ENCODE assay signal across 29 cellular contexts in genomic region chr18:57831597-57832377, GRCh38. TPM values are rescaled to one million over a fixed set of nuclear protein-coding genes. Genes with fewer than 3 reads are reported as not detected.
DNase-seq lines count a peak whose midpoint lies in the region; ATAC-seq and TF ChIP-seq lines count a peak whose summit lies in the region.
"Had no signal": no experiment of that assay in that cellular context is flagged by ENCODE, and none has a peak within 500 bp of the region (broad histone marks: within the 10 kb centered on the region; RNA-seq: fewer than 3 reads in every experiment).

No MANE protein-coding gene starts in this region.

- H3K9me3 ChIP-seq in thymus (ENCODE audit: control insufficient read depth), result no peaks in the 10 kb centered on the region
- H3K9me3 ChIP-seq: colonic mucosa, lower lobe of right lung, right lobe of liver, upper lobe of right lung had no signal

- H3K4me1 ChIP-seq in thymus (ENCODE audit: control insufficient read depth, insufficient read depth, low read length), result no peaks in the 10 kb centered on the region
- H3K4me1 ChIP-seq: colonic mucosa, lower lobe of right lung, upper lobe of right lung had no signal

- H3K27ac ChIP-seq in thymus (ENCODE audit: low read depth), result peak overlapping the region; percentile 18
- H3K27ac ChIP-seq: C4-2B, cardiac muscle cell, colonic mucosa, heart left ventricle, lower lobe of right lung, right lobe of liver, RWPE1, upper lobe of right lung had no signal

- no peak for ATAC-seq in activated naive CD8-positive, alpha-beta T cell treated with anti-CD3 and anti-CD28 coated beads, Interleukin-2, amount 10 ng/mL, durations not matched to agents 7 days and 5 days (ENCODE audit: low read depth)
- ATAC-seq in activated B cell treated with CpG ODN at 0.5 μM for 24 hours (ENCODE audit: low read depth) (no peak), HG02623 (IDR thresholded peaks at IDR 0.05; ENCODE audit: unreplicated experiment) (no peak)
- ATAC-seq in activated T-cell treated with anti-CD3 and anti-CD28 coated beads, Interleukin-2, amount 50 U/mL, for 4 hours, result no peak
- ATAC-seq: activated naive CD4-positive, alpha-beta T cell treated with anti-CD3 and anti-CD28 coated beads, Interleukin-2, amount 50 U/mL, for 72 hours; effector memory CD8-positive, alpha-beta T cell; heart left ventricle; lower lobe of right lung; right lobe of liver; stimulated activated effector memory CD8-positive, alpha-beta T cell treated with anti-CD3 and anti-CD28 coated beads, Interleukin-12 subunit alpha, Interleukin-12 subunit beta, amount 100 ng/mL, for 72 hours; T-helper 17 cell; upper lobe of right lung had no signal

- TF ChIP-seq CTCF in activated B cell treated with CpG ODN at 0.5 μM for 24 hours (IDR thresholded peaks at IDR 0.05), result no peak

- POLR2A ChIA-PET in activated naive CD8-positive, alpha-beta T cell treated with anti-CD3 and anti-CD28 coated beads, Interleukin-2, amount 10 ng/mL, durations not matched to agents 7 days and 5 days (lab: Charles Lee), result interaction anchor here (0.6 to 1.0 kb wide), 3 partner anchors 44 to 210 kb away, joined by 3 to 8 read pairs (median 3); partner anchors contain the start of gene NARS1
- POLR2A ChIA-PET in activated B cell treated with CpG ODN at 0.5 μM for 24 hours (lab: Charles Lee), result interaction anchor here (1.2 kb wide), 1 partner anchor 50 kb away, joined by 3 read pairs; no protein-coding TSS in a partner anchor

- WGBS in thymus, result 33% methylated on average over 14 of the region's 14 CpGs

- no peaks in the 10 kb centered on the region for H3K36me3 ChIP-seq in thymus (ENCODE audit: control insufficient read depth, insufficient read depth)
- H3K36me3 ChIP-seq: cardiac muscle cell, colonic mucosa, heart left ventricle, lower lobe of right lung, right lobe of liver, upper lobe of right lung had no signal

- CTCF ChIA-PET in activated B cell treated with CpG ODN at 0.5 μM for 24 hours (lab: Charles Lee), result no interaction called here

- DNase-seq in activated naive CD8-positive, alpha-beta T cell treated with anti-CD3 and anti-CD28 coated beads, Interleukin-2, amount 10 ng/mL, durations not matched to agents 7 days and 5 days, result no peak
- no peak for DNase-seq in activated naive CD8-positive, alpha-beta T cell treated with anti-CD3 and anti-CD28 coated beads for 36 hours
- peak; percentile 14 for DNase-seq in Jurkat, Clone E6-1 (ENCODE audit: low read depth, low spot score)
- no peak for DNase-seq in activated B cell treated with CpG ODN at 0.5 μM for 24 hours
- no peak for DNase-seq in activated T-cell treated with anti-CD3 and anti-CD28 coated beads, Interleukin-2, amount 50 U/mL, for 4 hours
- DNase-seq in NCI-H526 treated with DMSO at 0.1 percent for 48 hours (lab: John Stamatoyannopoulos, UW), result no peak
- DNase-seq: activated CD4-positive, alpha-beta T cell treated with anti-CD3 and anti-CD28 coated beads for 48 hours; aorta; colonic mucosa; effector memory CD8-positive, alpha-beta T cell; foreskin fibroblast; heart left ventricle; lower lobe of right lung; NCI-H1417 treated with DMSO at 0.1 percent for 48 hours; NCI-H2081 treated with DMSO at 0.1 percent for 48 hours; NCI-H226; NCI-H748 treated with DMSO at 0.1 percent for 48 hours; right lobe of liver; stimulated activated CD4-positive, alpha-beta T cell treated with anti-CD3 and anti-CD28 coated beads, Interleukin-4, amount 100 ng/mL, for 1 hour; T-helper 17 cell; upper lobe of right lung had no signal

- no peaks in the 10 kb centered on the region for H3K27me3 ChIP-seq in thymus (ENCODE audit: control insufficient read depth, insufficient read depth)
- H3K27me3 ChIP-seq: cardiac muscle cell, colonic mucosa, heart left ventricle, right lobe of liver, upper lobe of right lung had no signal

- peak overlapping the region; percentile 74 for H3K27ac Mint-ChIP-seq in activated naive CD8-positive, alpha-beta T cell treated with anti-CD3 and anti-CD28 coated beads, Interleukin-2, amount 10 ng/mL, durations not matched to agents 7 days and 5 days
- no peak overlapping the region for H3K27ac Mint-ChIP-seq in activated naive CD8-positive, alpha-beta T cell treated with anti-CD3 and anti-CD28 coated beads for 36 hours
- no peak overlapping the region for H3K27ac Mint-ChIP-seq in activated B cell treated with CpG ODN at 0.5 μM for 24 hours
- H3K27ac Mint-ChIP-seq: activated naive CD4-positive, alpha-beta T cell treated with anti-CD3 and anti-CD28 coated beads, Interleukin-2, amount 50 U/mL, for 72 hours; effector memory CD8-positive, alpha-beta T cell; stimulated activated effector memory CD8-positive, alpha-beta T cell treated with anti-CD3 and anti-CD28 coated beads, Interleukin-12 subunit alpha, Interleukin-12 subunit beta, amount 100 ng/mL, for 72 hours; T-helper 17 cell had no signal

- peaks cover 33% of the 10 kb centered on the region for H3K4me1 Mint-ChIP-seq in activated naive CD8-positive, alpha-beta T cell treated with anti-CD3 and anti-CD28 coated beads, Interleukin-2, amount 10 ng/mL, durations not matched to agents 7 days and 5 days
- peaks cover 31% of the 10 kb centered on the region for H3K4me1 Mint-ChIP-seq in activated naive CD8-positive, alpha-beta T cell treated with anti-CD3 and anti-CD28 coated beads for 36 hours
- H3K4me1 Mint-ChIP-seq in activated B cell treated with CpG ODN at 0.5 μM for 24 hours, result peaks cover 47% of the 10 kb centered on the region
- H3K4me1 Mint-ChIP-seq in activated T-cell treated with anti-CD3 and anti-CD28 coated beads, Interleukin-2, amount 50 U/mL, for 4 hours (ENCODE audit: low read depth), result peaks cover 22% of the 10 kb centered on the region

- peaks cover 9% of the 10 kb centered on the region for H3K36me3 Mint-ChIP-seq in activated naive CD8-positive, alpha-beta T cell treated with anti-CD3 and anti-CD28 coated beads, Interleukin-2, amount 10 ng/mL, durations not matched to agents 7 days and 5 days
- peaks cover 11% of the 10 kb centered on the region for H3K36me3 Mint-ChIP-seq in activated naive CD8-positive, alpha-beta T cell treated with anti-CD3 and anti-CD28 coated beads for 36 hours
- no peaks in the 10 kb centered on the region for H3K36me3 Mint-ChIP-seq in activated B cell treated with CpG ODN at 0.5 μM for 24 hours (ENCODE audit: low read depth)
- peaks cover 4% of the 10 kb centered on the region for H3K36me3 Mint-ChIP-seq in activated T-cell treated with anti-CD3 and anti-CD28 coated beads, Interleukin-2, amount 50 U/mL, for 4 hours (ENCODE audit: insufficient read depth)
- H3K36me3 Mint-ChIP-seq: stimulated activated effector memory CD8-positive, alpha-beta T cell treated with anti-CD3 and anti-CD28 coated beads, Interleukin-12 subunit alpha, Interleukin-12 subunit beta, amount 100 ng/mL, for 72 hours had no signal

- H3K27me3 Mint-ChIP-seq in activated naive CD8-positive, alpha-beta T cell treated with anti-CD3 and anti-CD28 coated beads, Interleukin-2, amount 10 ng/mL, durations not matched to agents 7 days and 5 days, result peaks cover 8% of the 10 kb centered on the region
- H3K27me3 Mint-ChIP-seq in activated naive CD8-positive, alpha-beta T cell treated with anti-CD3 and anti-CD28 coated beads for 36 hours, result peaks cover 9% of the 10 kb centered on the region
- H3K27me3 Mint-ChIP-seq in activated B cell treated with CpG ODN at 0.5 μM for 24 hours, result no peaks in the 10 kb centered on the region
- peaks cover 8% of the 10 kb centered on the region for H3K27me3 Mint-ChIP-seq in activated T-cell treated with anti-CD3 and anti-CD28 coated beads, Interleukin-2, amount 50 U/mL, for 4 hours (ENCODE audit: low read depth)

- peak overlapping the region; percentile 39 for H3K4me3 Mint-ChIP-seq in activated naive CD8-positive, alpha-beta T cell treated with anti-CD3 and anti-CD28 coated beads, Interleukin-2, amount 10 ng/mL, durations not matched to agents 7 days and 5 days
- H3K4me3 Mint-ChIP-seq in activated naive CD8-positive, alpha-beta T cell treated with anti-CD3 and anti-CD28 coated beads for 36 hours, result no peak overlapping the region
- H3K4me3 Mint-ChIP-seq in activated B cell treated with CpG ODN at 0.5 μM for 24 hours, result peak overlapping the region; percentile 12
- H3K4me3 Mint-ChIP-seq in activated T-cell treated with anti-CD3 and anti-CD28 coated beads, Interleukin-2, amount 50 U/mL, for 4 hours, result no peak overlapping the region
- H3K4me3 Mint-ChIP-seq: effector memory CD8-positive, alpha-beta T cell; stimulated activated effector memory CD8-positive, alpha-beta T cell treated with anti-CD3 and anti-CD28 coated beads, Interleukin-12 subunit alpha, Interleukin-12 subunit beta, amount 100 ng/mL, for 72 hours; T-helper 17 cell had no signal

- H3K4me3 ChIP-seq in Jurkat, Clone E6-1 (ENCODE audit: low read length), result no peak overlapping the region
- H3K4me3 ChIP-seq in thymus (ENCODE audit: low read length), result no peak overlapping the region
- H3K4me3 ChIP-seq: cardiac muscle cell, colonic mucosa, heart left ventricle, lower lobe of right lung, right lobe of liver, upper lobe of right lung had no signal

- H3K9me3 Mint-ChIP-seq in activated naive CD8-positive, alpha-beta T cell treated with anti-CD3 and anti-CD28 coated beads, Interleukin-2, amount 10 ng/mL, durations not matched to agents 7 days and 5 days, result peaks cover 2% of the 10 kb centered on the region
- peaks cover 16% of the 10 kb centered on the region for H3K9me3 Mint-ChIP-seq in activated naive CD8-positive, alpha-beta T cell treated with anti-CD3 and anti-CD28 coated beads for 36 hours
- H3K9me3 Mint-ChIP-seq in activated B cell treated with CpG ODN at 0.5 μM for 24 hours, result peaks cover 10% of the 10 kb centered on the region
- peaks cover 11% of the 10 kb centered on the region for H3K9me3 Mint-ChIP-seq in activated T-cell treated with anti-CD3 and anti-CD28 coated beads, Interleukin-2, amount 50 U/mL, for 4 hours

- intact Hi-C loops in activated B cell treated with CpG ODN at 0.5 μM for 24 hours (cut with micrococcal nuclease), result loop anchor here (2.0 to 10.0 kb wide), 2 partner anchors 29 to 823 kb away; partner anchors contain the start of gene ATP8B1

RNA-seq across cellular contexts. Expression of gene ATP8B1, which starts 28.7 kb away (rescaled TPM):
- total RNA-seq in activated naive CD8-positive, alpha-beta T cell treated with anti-CD3 and anti-CD28 coated beads, Interleukin-2, amount 10 ng/mL, durations not matched to agents 7 days and 5 days, result under 1 TPM in 1 of 2 experiments, not detected in 1; 0.25 TPM
- total RNA-seq in activated naive CD8-positive, alpha-beta T cell treated with anti-CD3 and anti-CD28 coated beads for 36 hours, result 1 to 10 TPM; 1.4 to 1.5 TPM
- polyA plus RNA-seq in Jurkat, Clone E6-1 (2012; ENCODE audit: insufficient read depth, insufficient read length), result not detected
- total RNA-seq in activated B cell treated with CpG ODN at 0.5 μM for 24 hours, result 0.42 and 0.69 TPM in 2 replicates
- 4.3 TPM for polyA plus RNA-seq in thymus
- total RNA-seq in activated T-cell treated with anti-CD3 and anti-CD28 coated beads, Interleukin-2, amount 50 U/mL, for 4 hours, result under 1 TPM; 0.13 to 0.22 (median 0.15) TPM
- total RNA-seq: activated naive CD4-positive, alpha-beta T cell treated with anti-CD3 and anti-CD28 coated beads, Interleukin-2, amount 50 U/mL, for 72 hours; OCI-LY7; T-helper 17 cell had no signal

Comparison
In these comparisons a context has a peak if more than half of its experiments do, and no peak if none do; other contexts are left out.
1. H3K4me3 Mint-ChIP-seq: peak in activated naive CD8-positive, alpha-beta T cell treated with anti-CD3 and anti-CD28 coated beads, Interleukin-2, amount 10 ng/mL, durations not matched to agents 7 days and 5 days (single experiment) and activated B cell treated with CpG ODN at 0.5 μM for 24 hours (single experiment); none in activated naive CD8-positive, alpha-beta T cell treated with anti-CD3 and anti-CD28 coated beads for 36 hours (single experiment) and activated T-cell treated with anti-CD3 and anti-CD28 coated beads, Interleukin-2, amount 50 U/mL, for 4 hours (single experiment).